Comparison of ENCODE assay signal across 18 cellular contexts in the genomic region with DNA sequence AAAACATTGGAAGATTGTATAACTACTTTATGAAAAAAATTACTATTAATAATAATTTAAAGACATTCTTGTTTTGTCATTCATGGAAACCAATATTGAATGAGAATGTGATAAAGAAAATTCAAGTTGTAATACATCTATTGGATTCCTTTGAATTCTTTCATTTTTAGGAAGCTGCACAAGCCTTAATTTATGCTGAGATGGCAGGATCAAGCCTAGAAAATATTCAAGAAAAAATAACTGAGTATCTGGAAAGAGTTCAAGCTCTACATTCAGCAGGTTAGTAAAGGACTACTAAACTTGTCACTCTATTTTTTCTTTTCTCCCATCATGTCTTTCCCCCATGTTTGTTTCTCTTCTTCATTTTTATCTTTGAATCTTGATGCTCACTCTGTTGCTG. TPM values are rescaled to one million over a fixed set of nuclear protein-coding genes. Genes with fewer than 3 reads are reported as not detected.
DNase-seq lines count a peak whose midpoint lies in the region; ATAC-seq, FAIRE-seq and TF ChIP-seq lines count a peak whose summit lies in the region.
"Had no signal": no experiment of that assay in that cellular context is flagged by ENCODE, and none has a peak within 500 bp of the region (broad histone marks: within the 10 kb centered on the region; RNA-seq: fewer than 3 reads in every experiment).

No MANE protein-coding gene starts in this region.

- no peak overlapping the region for H4K8ac ChIP-seq in mesenchymal stem cell (ENCODE audit: low read length)

- TF ChIP-seq CTCF in A549 (IDR thresholded peaks at IDR 0.05) (no peak), endothelial cell (IDR thresholded peaks at IDR 0.05; ENCODE audit: unreplicated experiment) (no peak)

- H2BK12ac ChIP-seq in mesenchymal stem cell (ENCODE audit: low read length in 2 of 2), result no peak overlapping the region

- peak overlapping the region; percentile 4 for H3K9ac ChIP-seq in mesenchymal stem cell (ENCODE audit: low read length)

- H3K4me1 ChIP-seq in A549 (peaks cover 11% of the 10 kb centered on the region), mesenchymal stem cell (ENCODE audit: control insufficient read depth, insufficient read depth, low read depth, low read length) (peaks cover 1% of the 10 kb centered on the region)
- H3K4me1 ChIP-seq: BE2C had no signal

- H3K4me2 ChIP-seq in A549, result no peak overlapping the region
- H3K4me2 ChIP-seq in mesenchymal stem cell (ENCODE audit: low read length, poor library complexity, severe bottlenecking), result no peak overlapping the region
- H3K4me2 ChIP-seq: GM23338 had no signal

- no peak overlapping the region for H3K23ac ChIP-seq in mesenchymal stem cell (ENCODE audit: low read length in 2 of 2)

- TF ChIP-seq EP300 in A549 (IDR thresholded peaks at IDR 0.05), result no peak

- H3K36me3 Mint-ChIP-seq in IgD-negative memory B cell (peaks cover 4% of the 10 kb centered on the region), endothelial cell (ENCODE audit: low read depth, unreplicated experiment) (peaks cover 4% of the 10 kb centered on the region)
- H3K36me3 Mint-ChIP-seq in activated T-helper 2 cell treated with anti-CD3 and anti-CD28 coated beads, Interferon-gamma antibody, Interleukin-2, Interleukin-4, amounts not matched to agents 10 μg/mL and 5 μg/mL and 100 μg/mL, durations not matched to agents 14 hours and 24 hours and 36 hours (ENCODE audit: low read depth), result peaks cover 53% of the 10 kb centered on the region

- peaks cover 18 to 71% of the 10 kb centered on the region in 2 experiments for H3K36me3 ChIP-seq in mesenchymal stem cell (ENCODE audit: control insufficient read depth in 1 of 2, insufficient read depth in 2 of 2, low read depth in 1 of 2, low read length in 2 of 2)
- H3K36me3 ChIP-seq: BE2C had no signal

- H3K27me3 ChIP-seq in mesenchymal stem cell (ENCODE audit: control insufficient read depth in 1 of 2, insufficient read depth in 1 of 2, low read length in 2 of 2), result no peaks in the 10 kb centered on the region
- H3K27me3 ChIP-seq: BE2C had no signal

- H3K27ac ChIP-seq in A549 (no peak overlapping the region), mesenchymal stem cell (ENCODE audit: low read length, poor library complexity, severe bottlenecking) (no peak overlapping the region)

- peaks cover 15 to 33% (median 26%) of the 10 kb centered on the region in 3 donors for H3K4me1 Mint-ChIP-seq in IgD-negative memory B cell
- H3K4me1 Mint-ChIP-seq in activated T-helper 2 cell treated with anti-CD3 and anti-CD28 coated beads, Interferon-gamma antibody, Interleukin-2, Interleukin-4, amounts not matched to agents 10 μg/mL and 5 μg/mL and 100 μg/mL, durations not matched to agents 14 hours and 24 hours and 36 hours (ENCODE audit: low read depth), result peaks cover 19% of the 10 kb centered on the region
- H3K4me1 Mint-ChIP-seq in endothelial cell (ENCODE audit: unreplicated experiment), result peaks cover 6% of the 10 kb centered on the region

- H3K9me3 Mint-ChIP-seq in IgD-negative memory B cell (no peaks in the 10 kb centered on the region), endothelial cell (ENCODE audit: unreplicated experiment) (no peaks in the 10 kb centered on the region)
- no peaks in the 10 kb centered on the region for H3K9me3 Mint-ChIP-seq in activated T-helper 2 cell treated with anti-CD3 and anti-CD28 coated beads, Interferon-gamma antibody, Interleukin-2, Interleukin-4, amounts not matched to agents 10 μg/mL and 5 μg/mL and 100 μg/mL, durations not matched to agents 14 hours and 24 hours and 36 hours
- H3K9me3 Mint-ChIP-seq: CD4-positive, CD25-positive, alpha-beta regulatory T cell; CD8-positive, alpha-beta memory T cell; GM23338 had no signal

- H3K27ac Mint-ChIP-seq in IgD-negative memory B cell, result peak overlapping the region in 2 of 3 donors; percentile 12 to 13
- peak overlapping the region; percentile 3 for H3K27ac Mint-ChIP-seq in activated T-helper 2 cell treated with anti-CD3 and anti-CD28 coated beads, Interferon-gamma antibody, Interleukin-2, Interleukin-4, amounts not matched to agents 10 μg/mL and 5 μg/mL and 100 μg/mL, durations not matched to agents 14 hours and 24 hours and 36 hours
- no peak overlapping the region for H3K27ac Mint-ChIP-seq in endothelial cell (ENCODE audit: unreplicated experiment)
- H3K27ac Mint-ChIP-seq: GM23338 had no signal

- H2BK15ac ChIP-seq in mesenchymal stem cell (ENCODE audit: low read depth, poor library complexity, severe bottlenecking), result no peak overlapping the region

- no peak overlapping the region for H2BK120ac ChIP-seq in mesenchymal stem cell (ENCODE audit: low read depth, low read length)

- H3K79me1 ChIP-seq in mesenchymal stem cell (replicated peaks; ENCODE audit: low read length, poor library complexity, severe bottlenecking), result peaks cover 15% of the 10 kb centered on the region

- FAIRE-seq in A549 (lab: Jason Lieb, UNC), result no peak
- FAIRE-seq: G401.6, GM12891, H54 had no signal

- no peak overlapping the region for H2AFZ ChIP-seq in mesenchymal stem cell (ENCODE audit: low read depth, low read length)
- H2AFZ ChIP-seq: GM23338 had no signal

- H3K27me3 Mint-ChIP-seq in IgD-negative memory B cell (no peaks in the 10 kb centered on the region), endothelial cell (ENCODE audit: unreplicated experiment) (peaks cover 2% of the 10 kb centered on the region)
- H3K27me3 Mint-ChIP-seq in activated T-helper 2 cell treated with anti-CD3 and anti-CD28 coated beads, Interferon-gamma antibody, Interleukin-2, Interleukin-4, amounts not matched to agents 10 μg/mL and 5 μg/mL and 100 μg/mL, durations not matched to agents 14 hours and 24 hours and 36 hours (ENCODE audit: low read depth), result no peaks in the 10 kb centered on the region
- H3K27me3 Mint-ChIP-seq: CD4-positive, CD25-positive, alpha-beta regulatory T cell; CD8-positive, alpha-beta memory T cell had no signal

- H3K4ac ChIP-seq in mesenchymal stem cell (ENCODE audit: low read depth in 1 of 2, low read length in 2 of 2), result no peak overlapping the region

- intact Hi-C loops in activated T-helper 2 cell treated with anti-CD3 and anti-CD28 coated beads, Interferon-gamma antibody, Interleukin-2, Interleukin-4, amounts not matched to agents 10 μg/mL and 5 μg/mL and 100 μg/mL, durations not matched to agents 14 hours and 24 hours and 36 hours (cut with micrococcal nuclease), result no loop called here

- no peak overlapping the region for H3K18ac ChIP-seq in mesenchymal stem cell (ENCODE audit: low read depth in 1 of 2, low read length in 2 of 2)

- H3K14ac ChIP-seq in mesenchymal stem cell (ENCODE audit: low read length in 2 of 2), result no peak overlapping the region

- DNase-seq in A549 (ENCODE audit: low read depth in 1 of 2, low spot score in 1 of 2) (no peak), mesenchymal stem cell (no peak), endothelial cell (ENCODE audit: low spot score) (no peak)
- no peak for DNase-seq in activated T-helper 2 cell treated with anti-CD3 and anti-CD28 coated beads, Interferon-gamma antibody, Interleukin-2, Interleukin-4, amounts not matched to agents 10 μg/mL and 5 μg/mL and 100 μg/mL, durations not matched to agents 14 hours and 24 hours and 36 hours (ENCODE audit: low spot score)
- DNase-seq: ACHN; BE2C; C1 segment of cervical spinal cord; CD4-positive, CD25-positive, alpha-beta regulatory T cell; CD8-positive, alpha-beta memory T cell; COR-L47; HCEC 1CT; KBM-7 had no signal

- no peak overlapping the region for H2AK5ac ChIP-seq in mesenchymal stem cell (ENCODE audit: low read length, severe bottlenecking)

- no peak for TF ChIP-seq POLR2A in A549 (IDR thresholded peaks at IDR 0.05; ENCODE audit: low read length)

- H3K9me3 ChIP-seq in A549 (no peaks in the 10 kb centered on the region), mesenchymal stem cell (ENCODE audit: control insufficient read depth, low read length) (no peaks in the 10 kb centered on the region)
- H3K9me3 ChIP-seq: BE2C had no signal

- ATAC-seq in A549, result no peak
- ATAC-seq in GM21529 (IDR thresholded peaks at IDR 0.05; ENCODE audit: unreplicated experiment), result no peak
- ATAC-seq: GM23338 had no signal

- no peak overlapping the region for H3K4me3 ChIP-seq in A549
- no peak overlapping the region for H3K4me3 ChIP-seq in mesenchymal stem cell (ENCODE audit: insufficient read depth in 1 of 2, low read depth in 1 of 2, low read length in 2 of 2)
- H3K4me3 ChIP-seq: GM23338 had no signal

- POLR2A ChIA-PET in A549 (lab: Yijun Ruan, JAX), result no interaction called here

- H3K4me3 Mint-ChIP-seq in IgD-negative memory B cell, result peak overlapping the region in 1 of 4 donors; percentile 22
- no peak overlapping the region for H3K4me3 Mint-ChIP-seq in activated T-helper 2 cell treated with anti-CD3 and anti-CD28 coated beads, Interferon-gamma antibody, Interleukin-2, Interleukin-4, amounts not matched to agents 10 μg/mL and 5 μg/mL and 100 μg/mL, durations not matched to agents 14 hours and 24 hours and 36 hours (ENCODE audit: low read depth)
- no peak overlapping the region for H3K4me3 Mint-ChIP-seq in endothelial cell (ENCODE audit: unreplicated experiment)
- H3K4me3 Mint-ChIP-seq: GM23338 had no signal

- no peak for TF ChIP-seq RAD21 in A549 (conservative IDR thresholded peaks at IDR 0.05 in 1 of 2, IDR thresholded peaks at IDR 0.05 in 1 of 2)

- H4K91ac ChIP-seq in mesenchymal stem cell (ENCODE audit: low read length), result no peak overlapping the region

- CTCF ChIA-PET in A549 (lab: Yijun Ruan, JAX), result interaction anchor here (0.8 to 1.0 kb wide), 3 partner anchors 9 to 83 kb away, joined by 3 read pairs; no protein-coding TSS in a partner anchor

- H2BK5ac ChIP-seq in mesenchymal stem cell (ENCODE audit: low read depth, low read length, poor library complexity, severe bottlenecking), result no peak overlapping the region

TF ChIP-seq in A549, 52 proteins besides CTCF, POLR2A, EP300 and RAD21:
- TF ChIP-seq KDM1A (IDR thresholded peaks at IDR 0.05; ENCODE audit: low read depth), result no peak
- TF ChIP-seq MAFK (IDR thresholded peaks at IDR 0.05; ENCODE audit: partially characterized antibody), result peak; percentile 67
- TF ChIP-seq BHLHE40 (IDR thresholded peaks at IDR 0.05; ENCODE audit: low read depth, low read length), result no peak

RNA-seq across cellular contexts. Expression of a gene that starts 5.9 kb away (rescaled TPM):
- polyA plus RNA-seq in A549 (2011; rRNA removed) (31.1 and 36.8 TPM in 2 replicates), A549 (2017; fragmentation: RNase III; extraction: RNeasy Plus Mini Kit Qiagen cat#74134 plus additional on column Dnase treatment) (19.9 to 23.2 TPM (median 21.3 TPM) in 3 replicates), IgD-negative memory B cell (27.8 TPM)
- polyA plus RNA-seq in A549 (2012; cell fraction: cytosol; rRNA removed), result 9.6 and 14.6 TPM in 2 replicates
- 8.0 and 17.2 TPM in 2 replicates for polyA plus RNA-seq in A549 (2012; cell fraction: nucleus; rRNA removed)
- 18.8 and 20.5 TPM in 2 replicates for polyA minus RNA-seq in A549 (2011; rRNA and poly(A)+ RNA removed)
- 31.8 and 33.4 TPM in 2 replicates for total RNA-seq in activated T-helper 2 cell treated with anti-CD3 and anti-CD28 coated beads, Interferon-gamma antibody, Interleukin-2, Interleukin-4, amounts not matched to agents 10 μg/mL and 5 μg/mL and 100 μg/mL, durations not matched to agents 14 hours and 24 hours and 36 hours
- 15.8 TPM for polyA plus RNA-seq in mesenchymal stem cell (2013, experiment 1 of 2)
- 16.4 TPM for polyA plus RNA-seq in mesenchymal stem cell (2013, experiment 2 of 2)
- 25.9 TPM for total RNA-seq in endothelial cell (ENCODE audit: unreplicated experiment)
